In genomic region chr15:59299919-59300617, GRCh38 we compare ENCODE assay signal across 7 cellular contexts.
DNase-seq lines count a peak whose midpoint lies in the region; ATAC-seq and TF ChIP-seq lines count a peak whose summit lies in the region.

No MANE protein-coding gene starts in this region.

- no peak for TF ChIP-seq POLR2A in spleen (IDR thresholded peaks at IDR 0.05)

- TF ChIP-seq CTCF in spleen (IDR thresholded peaks at IDR 0.05 in 8 of 11, conservative IDR thresholded peaks at IDR 0.05 in 3 of 11): no peak

- H3K4me3 ChIP-seq in SJCRH30: peak overlapping the region; percentile 26; the same call in 1 of the 2 replicates
- H3K4me3 ChIP-seq in spleen: peak overlapping the region in 1 of 8 donors; percentile 43

- H3K27me3 ChIP-seq in SJCRH30 (no peaks in the 10 kb centered on the region), spleen (replicated peaks in 1 of 7) (no peaks in the 10 kb centered on the region)

- ATAC-seq in GM19023 (IDR thresholded peaks at IDR 0.05; ENCODE audit: unreplicated experiment) (peak; percentile 56), HG03097 (IDR thresholded peaks at IDR 0.05; ENCODE audit: low FRiP score, unreplicated experiment) (peak; percentile 38)

- WGBS in spleen, 5 donors: 20 to 24% (median 22%) methylated on average over 9 of the region's 9 CpGs

- intact Hi-C loops in head of caudate nucleus (cut with DNase I): no loop called here
- intact Hi-C loops in spleen (cut with DNase I; ENCODE audit: low total_unique reads): no loop called here

- H3K4me1 ChIP-seq in SJCRH30 (peaks cover 42% of the 10 kb centered on the region), spleen (peaks cover 43 to 100% (median 74%) of the 10 kb centered on the region in 6 donors)

- H3K36me3 ChIP-seq in SJCRH30 (no peaks in the 10 kb centered on the region), spleen (no peaks in the 10 kb centered on the region)

- H3K9me3 ChIP-seq in SJCRH30 (replicated peaks) (no peaks in the 10 kb centered on the region), spleen (no peaks in the 10 kb centered on the region)

- DNase-seq in SJCRH30 (peak; percentile 58 to 70), head of caudate nucleus (peak in 28 of 42 donors; percentile 19 to 74 (median 44)), spleen (peak; percentile 88), NCI-H510A treated with DMSO at 0.1 percent for 48 hours (lab: John Stamatoyannopoulos, UW) (no peak)
- peak in 3 of 4 experiments; percentile 8 to 36 (median 12) for DNase-seq in activated naive CD4-positive, alpha-beta T cell (lab: John Stamatoyannopoulos, UW)

- H3K27ac ChIP-seq in SJCRH30 (peak overlapping the region; percentile 47), spleen (peak overlapping the region; percentile 50 to 82 (median 78))
